In the genomic region with DNA sequence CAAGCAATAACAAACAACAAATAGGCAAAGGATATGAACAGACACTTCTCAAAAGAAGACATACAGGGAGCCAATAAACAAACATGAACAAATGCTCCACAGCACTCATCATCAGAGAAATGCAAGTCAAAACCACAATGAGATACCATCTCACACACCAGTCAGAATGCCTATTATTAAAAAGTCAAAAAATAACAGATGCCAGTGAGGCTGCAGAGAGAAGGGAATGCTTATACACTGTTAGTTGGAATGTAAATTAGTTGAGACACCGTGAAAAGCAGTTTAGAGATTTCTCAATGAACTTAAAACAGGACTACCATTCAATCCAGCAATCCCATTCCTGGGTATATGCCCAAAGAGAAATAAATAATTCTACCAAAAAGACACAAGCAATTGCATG, we compare ENCODE assay signal across 20 cellular contexts.
DNase-seq lines count a peak whose midpoint lies in the region; ATAC-seq, FAIRE-seq and TF ChIP-seq lines count a peak whose summit lies in the region.
"Had no signal": no experiment of that assay in that cellular context is flagged by ENCODE, and none has a peak within 500 bp of the region (broad histone marks: within the 10 kb centered on the region; RNA-seq: fewer than 3 reads in every experiment).

No MANE protein-coding gene starts in this region.

- DNase-seq in GM04503 (ENCODE audit: low read depth) (peak; percentile 45), HTR-8/SVneo (ENCODE audit: insufficient read length, low spot score) (no peak), adipocyte (ENCODE audit: low read depth) (peak; percentile 20), myocyte (ENCODE audit: low read depth) (peak; percentile 3), NCI-H1048 (lab: John Stamatoyannopoulos, UW) (no peak), body of pancreas (no peak), NCI-H1436 (lab: John Stamatoyannopoulos, UW) (no peak)
- DNase-seq: ACHN; CD4-positive, alpha-beta memory T cell; DMS153; DMS79; GF-D8; HCEC 1CT had no signal

- H3K4me3 ChIP-seq in adipocyte (ENCODE audit: low read length) (no peak overlapping the region), body of pancreas (no peak overlapping the region)
- H3K4me3 ChIP-seq: BLaER1, GM23338 had no signal

- no peak overlapping the region for H3K27ac ChIP-seq in body of pancreas
- H3K27ac ChIP-seq: BLaER1, KMS-11 had no signal

- no peak overlapping the region for H3K9ac ChIP-seq in adipocyte (ENCODE audit: low read length)
- H3K9ac ChIP-seq: BLaER1, KMS-11 had no signal

- 57 to 100% methylated on average over 1 of the region's 1 CpG for WGBS in body of pancreas, 2 donors

- FAIRE-seq in HTR-8/SVneo (lab: Jason Lieb, UNC) = peak; percentile 68
- FAIRE-seq: A204.1, GM12891, H54 had no signal

- H3K27me3 ChIP-seq in adipocyte (replicated peaks; ENCODE audit: control insufficient read depth, insufficient read depth, low read length) (peaks cover 4% of the 10 kb centered on the region), body of pancreas (no peaks in the 10 kb centered on the region)
- H3K27me3 ChIP-seq: BLaER1 had no signal

- intact Hi-C loops in body of pancreas (cut with DNase I) = no loop called here

- ATAC-seq in body of pancreas = no peak
- ATAC-seq in HG03159 (IDR thresholded peaks at IDR 0.05; ENCODE audit: unreplicated experiment) = no peak
- ATAC-seq: GM23338 had no signal

- H3K9me3 ChIP-seq in adipocyte (ENCODE audit: control insufficient read depth, low read length) = peaks cover 6% of the 10 kb centered on the region
- H3K9me3 ChIP-seq in body of pancreas = no peaks in the 10 kb centered on the region
- H3K9me3 ChIP-seq: BLaER1 had no signal

- no peak for TF ChIP-seq CTCF in body of pancreas (IDR thresholded peaks at IDR 0.05)

- H3K4me1 ChIP-seq in adipocyte (ENCODE audit: control insufficient read depth, insufficient read depth, low read length) (no peaks in the 10 kb centered on the region), body of pancreas (no peaks in the 10 kb centered on the region)
- H3K4me1 ChIP-seq: BLaER1 had no signal

- no peak for TF ChIP-seq POLR2A in body of pancreas (IDR thresholded peaks at IDR 0.05)

- H3K36me3 ChIP-seq in adipocyte (ENCODE audit: control insufficient read depth, insufficient read depth, low read length, severe bottlenecking) (no peaks in the 10 kb centered on the region), body of pancreas (replicated peaks in 1 of 2; ENCODE audit: insufficient read depth in 1 of 2, low read depth in 2 of 2) (no peaks in the 10 kb centered on the region)
- H3K36me3 ChIP-seq: BLaER1 had no signal

Comparison
In these comparisons a context has a peak if more than half of its experiments do, and no peak if none do; other contexts are left out.
1. DNase-seq: peak in GM04503 (single experiment), adipocyte (single experiment) and myocyte (single experiment); none in HTR-8/SVneo (single experiment), NCI-H1048 (single experiment), body of pancreas (0 of 4) and NCI-H1436 (single experiment).